ENCODE assay signal across 8 cellular contexts in the genomic region with DNA sequence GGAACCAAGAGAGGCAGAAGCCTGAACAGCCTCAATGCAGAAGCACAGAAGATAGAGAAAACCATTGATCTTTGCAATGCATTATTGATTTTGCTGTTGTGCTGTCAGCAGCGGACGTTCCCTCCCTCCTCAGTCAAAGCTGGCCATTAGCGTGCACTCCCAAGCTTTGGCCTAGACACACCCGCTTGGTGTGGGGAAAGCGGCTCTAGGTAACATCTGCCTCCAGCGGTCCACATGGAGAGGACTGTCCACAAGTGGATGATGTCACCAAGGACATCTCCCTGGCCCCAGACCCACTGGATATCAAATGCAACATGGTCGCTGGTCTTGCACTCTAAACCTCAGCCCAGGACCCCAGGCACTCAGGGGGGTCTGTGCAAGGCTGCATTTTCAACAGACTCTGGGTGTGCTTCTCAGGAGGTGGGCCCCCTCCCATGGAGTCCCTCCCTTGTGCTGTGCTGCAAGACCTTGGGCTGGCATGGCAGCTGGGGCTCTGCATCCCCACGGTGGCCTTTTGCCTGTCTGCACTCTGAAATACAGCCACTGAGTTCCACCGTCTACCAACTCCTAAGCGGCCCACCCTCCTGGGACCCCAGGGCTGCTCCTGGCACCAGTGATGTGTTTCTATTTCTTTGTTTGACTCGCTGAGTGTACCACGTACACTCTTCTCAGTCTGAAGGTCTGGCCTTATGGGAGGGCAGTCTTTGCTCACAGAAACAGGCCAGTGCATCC. TPM values are rescaled to one million over a fixed set of nuclear protein-coding genes. Genes with fewer than 3 reads are reported as not detected.
DNase-seq lines count a peak whose midpoint lies in the region; ATAC-seq and TF ChIP-seq lines count a peak whose summit lies in the region.

No MANE protein-coding gene starts in this region.

- H3K79me1 ChIP-seq in mesenchymal stem cell (replicated peaks; ENCODE audit: low read length, poor library complexity, severe bottlenecking), result peaks cover 36% of the 10 kb centered on the region

- H3K4me3 Mint-ChIP-seq in activated naive CD4-positive, alpha-beta T cell treated with anti-CD3 and anti-CD28 coated beads, Interleukin-2, amount 10 ng/mL, durations not matched to agents 7 days and 5 days, result peak overlapping the region; percentile 98
- H3K4me3 Mint-ChIP-seq in activated CD8-positive, alpha-beta T cell treated with anti-CD3 and anti-CD28 coated beads for 36 hours, result peak overlapping the region; percentile 92

- intact Hi-C loops in activated CD8-positive, alpha-beta T cell treated with anti-CD3 and anti-CD28 coated beads for 36 hours (cut with micrococcal nuclease), result no loop called here
- intact Hi-C loops in ovary (cut with DNase I), result loop anchor here in 1 of 4 donors (5.0 kb wide), 1 partner anchor 34 kb away; no protein-coding TSS in a partner anchor

- H3K36me3 ChIP-seq in mesenchymal stem cell (ENCODE audit: control insufficient read depth in 1 of 2, insufficient read depth in 2 of 2, low read depth in 1 of 2, low read length in 2 of 2), result peaks cover 0 to 12% of the 10 kb centered on the region in 2 experiments
- no peaks in the 10 kb centered on the region for H3K36me3 ChIP-seq in tibial nerve
- H3K36me3 ChIP-seq in ovary, result no peaks in the 10 kb centered on the region

- TF ChIP-seq POLR2A in tibial nerve (IDR thresholded peaks at IDR 0.05) (no peak), ovary (IDR thresholded peaks at IDR 0.05) (no peak)

- H3K14ac ChIP-seq in mesenchymal stem cell (ENCODE audit: low read length in 2 of 2), result no peak overlapping the region

- CTCF ChIA-PET in activated naive CD4-positive, alpha-beta T cell treated with anti-CD3 and anti-CD28 coated beads, Interleukin-2, amount 10 ng/mL, durations not matched to agents 7 days and 5 days (lab: Charles Lee), result interaction anchor here (1.0 to 2.9 kb wide), 5 partner anchors 14 to 67 kb away, joined by 3 to 14 read pairs (median 4); no protein-coding TSS in a partner anchor
- CTCF ChIA-PET in activated CD8-positive, alpha-beta T cell treated with anti-CD3 and anti-CD28 coated beads for 36 hours (lab: Charles Lee), result interaction anchor here (1.0 to 1.4 kb wide), 2 partner anchors 53 to 67 kb away, joined by 3 to 6 read pairs; no protein-coding TSS in a partner anchor

- H3K27me3 ChIP-seq in mesenchymal stem cell (ENCODE audit: control insufficient read depth in 1 of 2, insufficient read depth in 1 of 2, low read length in 2 of 2) (peaks cover 0 to 56% of the 10 kb centered on the region in 2 experiments), tibial nerve (no peaks in the 10 kb centered on the region), ovary (no peaks in the 10 kb centered on the region)

- no peak overlapping the region for H3K18ac ChIP-seq in mesenchymal stem cell (ENCODE audit: low read depth in 1 of 2, low read length in 2 of 2)

- H2AFZ ChIP-seq in mesenchymal stem cell (ENCODE audit: low read depth, low read length), result no peak overlapping the region

- peak overlapping the region; percentile 85 for H3K4me2 ChIP-seq in mesenchymal stem cell (ENCODE audit: low read length, poor library complexity, severe bottlenecking)

- H3K9me3 ChIP-seq in mesenchymal stem cell (ENCODE audit: control insufficient read depth, low read length), result no peaks in the 10 kb centered on the region
- no peaks in the 10 kb centered on the region for H3K9me3 ChIP-seq in tibial nerve
- H3K9me3 ChIP-seq in ovary, result no peaks in the 10 kb centered on the region

- H2BK15ac ChIP-seq in mesenchymal stem cell (ENCODE audit: low read depth, poor library complexity, severe bottlenecking), result no peak overlapping the region

- H3K4me1 ChIP-seq in mesenchymal stem cell (ENCODE audit: control insufficient read depth, insufficient read depth, low read depth, low read length) (peaks cover 36% of the 10 kb centered on the region), tibial nerve (peaks cover 0 to 55% (median 25%) of the 10 kb centered on the region in 4 donors), ovary (ENCODE audit: insufficient read depth) (peaks cover 8% of the 10 kb centered on the region)

- H2BK5ac ChIP-seq in mesenchymal stem cell (ENCODE audit: low read depth, low read length, poor library complexity, severe bottlenecking), result no peak overlapping the region

- H3K36me3 Mint-ChIP-seq in activated naive CD4-positive, alpha-beta T cell treated with anti-CD3 and anti-CD28 coated beads, Interleukin-2, amount 10 ng/mL, durations not matched to agents 7 days and 5 days, result peaks cover 48% of the 10 kb centered on the region
- H3K36me3 Mint-ChIP-seq in activated CD8-positive, alpha-beta T cell treated with anti-CD3 and anti-CD28 coated beads for 36 hours (ENCODE audit: low read depth), result peaks cover 51% of the 10 kb centered on the region

- H3K4ac ChIP-seq in mesenchymal stem cell (ENCODE audit: low read depth in 1 of 2, low read length in 2 of 2), result no peak overlapping the region

- no peak for DNase-seq in activated naive CD4-positive, alpha-beta T cell treated with anti-CD3 and anti-CD28 coated beads, Interleukin-2, amount 10 ng/mL, durations not matched to agents 7 days and 5 days
- no peak for DNase-seq in activated naive CD4-positive, alpha-beta T cell treated with anti-CD3 and anti-CD28 coated beads, Interleukin-2, amount 50 U/mL, for 16 hours
- DNase-seq in activated CD8-positive, alpha-beta T cell treated with anti-CD3 and anti-CD28 coated beads for 36 hours, result no peak
- DNase-seq in mesenchymal stem cell (no peak), tibial nerve (ENCODE audit: low spot score in 2 of 2) (no peak), ovary (no peak), KG1 (lab: John Stamatoyannopoulos, UW) (no peak)

- peaks cover 90% of the 10 kb centered on the region for H3K4me1 Mint-ChIP-seq in activated naive CD4-positive, alpha-beta T cell treated with anti-CD3 and anti-CD28 coated beads, Interleukin-2, amount 10 ng/mL, durations not matched to agents 7 days and 5 days
- peaks cover 77% of the 10 kb centered on the region for H3K4me1 Mint-ChIP-seq in activated CD8-positive, alpha-beta T cell treated with anti-CD3 and anti-CD28 coated beads for 36 hours (ENCODE audit: low read depth)

- no peak overlapping the region for H2BK12ac ChIP-seq in mesenchymal stem cell (ENCODE audit: low read length in 2 of 2)

- H3K9ac ChIP-seq in mesenchymal stem cell (ENCODE audit: low read length), result no peak overlapping the region

- no peak overlapping the region for H4K91ac ChIP-seq in mesenchymal stem cell (ENCODE audit: low read length)

- 87% methylated on average over 12 of the region's 12 CpGs for WGBS in mesenchymal stem cell
- WGBS in tibial nerve, 2 donors, result 72 to 76% methylated on average over 12 of the region's 12 CpGs
- WGBS in ovary, 3 donors, result 88 to 95% (median 91%) methylated on average over 12 of the region's 12 CpGs

- no peak overlapping the region for H2AK5ac ChIP-seq in mesenchymal stem cell (ENCODE audit: low read length, severe bottlenecking)

- ATAC-seq in activated CD8-positive, alpha-beta T cell treated with anti-CD3 and anti-CD28 coated beads for 36 hours, result no peak
- no peak for ATAC-seq in GM19467 (IDR thresholded peaks at IDR 0.05; ENCODE audit: unreplicated experiment)

- H3K4me3 ChIP-seq in mesenchymal stem cell (ENCODE audit: insufficient read depth in 1 of 2, low read depth in 1 of 2, low read length in 2 of 2) (no peak overlapping the region), tibial nerve (peak overlapping the region in 3 of 4 donors; percentile 77 to 95 (median 86)), ovary (no peak overlapping the region)

- no peaks in the 10 kb centered on the region for H3K9me3 Mint-ChIP-seq in activated naive CD4-positive, alpha-beta T cell treated with anti-CD3 and anti-CD28 coated beads, Interleukin-2, amount 10 ng/mL, durations not matched to agents 7 days and 5 days
- H3K9me3 Mint-ChIP-seq in activated CD8-positive, alpha-beta T cell treated with anti-CD3 and anti-CD28 coated beads for 36 hours, result no peaks in the 10 kb centered on the region

- peak overlapping the region; percentile 90 for H3K27ac Mint-ChIP-seq in activated naive CD4-positive, alpha-beta T cell treated with anti-CD3 and anti-CD28 coated beads, Interleukin-2, amount 10 ng/mL, durations not matched to agents 7 days and 5 days
- H3K27ac Mint-ChIP-seq in activated CD8-positive, alpha-beta T cell treated with anti-CD3 and anti-CD28 coated beads for 36 hours, result peak overlapping the region; percentile 92

- no peak overlapping the region for H4K8ac ChIP-seq in mesenchymal stem cell (ENCODE audit: low read length)

- no peak overlapping the region for H3K27ac ChIP-seq in mesenchymal stem cell (ENCODE audit: low read length, poor library complexity, severe bottlenecking)
- H3K27ac ChIP-seq in tibial nerve, result peak overlapping the region; percentile 50 to 91 (median 86)
- no peak overlapping the region for H3K27ac ChIP-seq in ovary

- H2BK120ac ChIP-seq in mesenchymal stem cell (ENCODE audit: low read depth, low read length), result no peak overlapping the region

- TF ChIP-seq EP300 in tibial nerve (IDR thresholded peaks at IDR 0.05), result no peak
- no peak for TF ChIP-seq EP300 in ovary (IDR thresholded peaks at IDR 0.05)

- H3K23ac ChIP-seq in mesenchymal stem cell (ENCODE audit: low read length in 2 of 2), result no peak overlapping the region

- no peaks in the 10 kb centered on the region for H3K27me3 Mint-ChIP-seq in activated naive CD4-positive, alpha-beta T cell treated with anti-CD3 and anti-CD28 coated beads, Interleukin-2, amount 10 ng/mL, durations not matched to agents 7 days and 5 days
- no peaks in the 10 kb centered on the region for H3K27me3 Mint-ChIP-seq in activated CD8-positive, alpha-beta T cell treated with anti-CD3 and anti-CD28 coated beads for 36 hours

- TF ChIP-seq CTCF in activated CD8-positive, alpha-beta T cell treated with anti-CD3 and anti-CD28 coated beads for 36 hours (IDR thresholded peaks at IDR 0.05), result no peak
- TF ChIP-seq CTCF in tibial nerve (IDR thresholded peaks at IDR 0.05) (no peak), ovary (IDR thresholded peaks at IDR 0.05) (no peak)

- POLR2A ChIA-PET in activated CD8-positive, alpha-beta T cell treated with anti-CD3 and anti-CD28 coated beads for 36 hours (lab: Charles Lee), result interaction anchor here (0.9 to 2.6 kb wide), 5 partner anchors 12 to 85 kb away, joined by 3 to 15 read pairs (median 3); no protein-coding TSS in a partner anchor

RNA-seq across cellular contexts. Expression of a gene that starts 1.9 kb away (rescaled TPM):
- 100 to 1,000 TPM; 290 to 317 TPM for total RNA-seq in activated CD8-positive, alpha-beta T cell treated with anti-CD3 and anti-CD28 coated beads for 36 hours
- polyA plus RNA-seq in mesenchymal stem cell (2013, experiment 1 of 2), result 3.2 TPM
- 3.2 TPM for polyA plus RNA-seq in mesenchymal stem cell (2013, experiment 2 of 2)
- total RNA-seq in tibial nerve (10 to 100 TPM; 13.4 to 27.3 (median 24.8) TPM), ovary (10 to 100 TPM; 11.1 to 27.2 (median 17.9) TPM)
- polyA plus RNA-seq in ovary, result 10 to 100 TPM in 1 of 2 donors, 1 to 10 TPM in 1; 6.0 to 10.4 TPM

Comparison
In these comparisons a context has a peak if more than half of its experiments do, and no peak if none do; other contexts are left out.
1. H3K27ac ChIP-seq: peak in tibial nerve (4 of 4); none in mesenchymal stem cell (single experiment) and ovary (0 of 2).
2. H3K4me3 ChIP-seq: peak in tibial nerve (3 of 4); none in mesenchymal stem cell (0 of 2) and ovary (single experiment).
3. RNA of a gene that starts 1.9 kb away (total RNA-seq): 290 to 317 TPM in activated CD8-positive, alpha-beta T cell treated with anti-CD3 and anti-CD28 coated beads for 36 hours; 13.4 to 27.3 TPM in tibial nerve and 11.1 to 27.2 TPM in ovary; every median in the first group is over 10 times any median in the second.